15 cellular contexts compared by ENCODE assay signal in genomic region chrX:24282381-24283121, GRCh38. TPM values are rescaled to one million over a fixed set of nuclear protein-coding genes. Genes with fewer than 3 reads are reported as not detected.
DNase-seq lines count a peak whose midpoint lies in the region; ATAC-seq, FAIRE-seq and TF ChIP-seq lines count a peak whose summit lies in the region.
"Had no signal": no experiment of that assay in that cellular context is flagged by ENCODE, and none has a peak within 500 bp of the region (broad histone marks: within the 10 kb centered on the region; RNA-seq: fewer than 3 reads in every experiment).

No MANE protein-coding gene starts in this region.

- no peak for FAIRE-seq in urothelium cell line (lab: Jason Lieb, UNC)

- intact Hi-C loops in body of pancreas (cut with DNase I) = no loop called here

- H3K27ac ChIP-seq in body of pancreas = peak overlapping the region in 1 of 4 donors; percentile 6
- H3K27ac ChIP-seq in brain microvascular endothelial cell = no peak overlapping the region
- H3K27ac ChIP-seq: RWPE1 had no signal

- peaks cover 6% of the 10 kb centered on the region for H3K27me3 Mint-ChIP-seq in memory B cell

- no peak overlapping the region; the same call in 1 of the 2 replicates for H3K4me3 ChIP-seq in AG10803 (ENCODE audit: low read length)
- H3K4me3 ChIP-seq in body of pancreas = no peak overlapping the region
- H3K4me3 ChIP-seq in brain microvascular endothelial cell (ENCODE audit: low read depth, low read length) = no peak overlapping the region

- POLR2A ChIA-PET in HEK293T (lab: Yijun Ruan, JAX) = no interaction called here

- no peak overlapping the region for H3K4me3 Mint-ChIP-seq in memory B cell
- H3K4me3 Mint-ChIP-seq: activated CD4-positive, alpha-beta T cell treated with anti-CD3 and anti-CD28 coated beads for 36 hours; activated naive CD8-positive, alpha-beta T cell; CD4-positive, CD25-positive, alpha-beta regulatory T cell had no signal

- no peak for TF ChIP-seq POLR2A in body of pancreas (IDR thresholded peaks at IDR 0.05)

- no peak overlapping the region for H3K27ac Mint-ChIP-seq in memory B cell
- H3K27ac Mint-ChIP-seq: activated CD4-positive, alpha-beta T cell treated with anti-CD3 and anti-CD28 coated beads for 36 hours; activated naive CD8-positive, alpha-beta T cell; CD4-positive, CD25-positive, alpha-beta regulatory T cell had no signal

- no peaks in the 10 kb centered on the region for H3K36me3 ChIP-seq in body of pancreas (replicated peaks in 1 of 2; ENCODE audit: insufficient read depth in 1 of 2, low read depth in 2 of 2)
- no peaks in the 10 kb centered on the region for H3K36me3 ChIP-seq in brain microvascular endothelial cell (replicated peaks)

- no peaks in the 10 kb centered on the region for H3K36me3 Mint-ChIP-seq in memory B cell
- H3K36me3 Mint-ChIP-seq: activated naive CD8-positive, alpha-beta T cell; CD4-positive, CD25-positive, alpha-beta regulatory T cell had no signal

- no peaks in the 10 kb centered on the region for H3K27me3 ChIP-seq in body of pancreas
- H3K27me3 ChIP-seq in brain microvascular endothelial cell (replicated peaks) = no peaks in the 10 kb centered on the region

- no peaks in the 10 kb centered on the region for H3K9me3 Mint-ChIP-seq in memory B cell
- H3K9me3 Mint-ChIP-seq: CD4-positive, CD25-positive, alpha-beta regulatory T cell had no signal

- CTCF ChIA-PET in HEK293T (lab: Yijun Ruan, JAX) = interaction anchor here (1.1 to 1.4 kb wide), 2 partner anchors 10 to 22 kb away, joined by 3 to 6 read pairs; no protein-coding TSS in a partner anchor

- H3K4me1 ChIP-seq in body of pancreas = no peaks in the 10 kb centered on the region

- H3K4me1 Mint-ChIP-seq in memory B cell = peaks cover 2% of the 10 kb centered on the region
- H3K4me1 Mint-ChIP-seq: activated CD4-positive, alpha-beta T cell treated with anti-CD3 and anti-CD28 coated beads for 36 hours; CD4-positive, CD25-positive, alpha-beta regulatory T cell had no signal

- H3K9me3 ChIP-seq in body of pancreas = no peaks in the 10 kb centered on the region

- in situ Hi-C loops in brain microvascular endothelial cell (cut with HindIII; ENCODE audit: low pct_ligation_motif_present, low sequenced_read_pairs) = no loop called here

- WGBS in body of pancreas, 2 donors = 12 to 18% methylated on average over 12 of the region's 12 CpGs

- TF ChIP-seq CTCF in AG10803 (conservative IDR thresholded peaks at IDR 0.05; ENCODE audit: low read length) = no peak
- no peak for TF ChIP-seq CTCF in body of pancreas (IDR thresholded peaks at IDR 0.05)
- no peak for TF ChIP-seq CTCF in brain microvascular endothelial cell (IDR thresholded peaks at IDR 0.05; ENCODE audit: low read depth, low read length, missing control alignments)

- peak; percentile 53 for DNase-seq in AG10803 (ENCODE audit: low read depth)
- DNase-seq in HEK293T (ENCODE audit: extremely low spot score) = peak; percentile 22
- DNase-seq in body of pancreas = peak; percentile 17 to 47 (median 28)
- no peak for DNase-seq in memory B cell (ENCODE audit: low spot score in 2 of 2)
- no peak for DNase-seq in brain microvascular endothelial cell
- no peak for DNase-seq in urothelium cell line (ENCODE audit: low spot score)
- DNase-seq in islet precursor cell = no peak
- DNase-seq in activated CD4-positive, alpha-beta T cell treated with anti-CD3 and anti-CD28 coated beads for 4 hours = no peak
- DNase-seq: activated CD4-positive, alpha-beta T cell treated with anti-CD3 and anti-CD28 coated beads for 36 hours; CD4-positive, CD25-positive, alpha-beta regulatory T cell; mesendoderm; stimulated activated CD4-positive, alpha-beta T cell treated with anti-CD3 and anti-CD28 coated beads, Interleukin-12 subunit alpha, Interleukin-12 subunit beta, amount 100 ng/mL, for 4 hours; stimulated activated naive CD8-positive, alpha-beta T cell treated with anti-CD3 and anti-CD28 coated beads, Interleukin-15, Interleukin-2, amounts not matched to agents 100 U/mL and 50 U/mL, for 24 hours had no signal

- ATAC-seq in body of pancreas (peak; percentile 45), memory B cell (ENCODE audit: low read depth) (peak; percentile 34)
- ATAC-seq: activated CD4-positive, alpha-beta T cell treated with anti-CD3 and anti-CD28 coated beads for 36 hours; stimulated activated naive CD8-positive, alpha-beta T cell treated with anti-CD3 and anti-CD28 coated beads, Interleukin-15, Interleukin-2, amounts not matched to agents 100 U/mL and 50 U/mL, for 24 hours had no signal

TF ChIP-seq in HEK293T, 16 proteins besides CTCF, POLR2A, EP300 and RAD21:
- TF ChIP-seq ARNT (IDR thresholded peaks at IDR 0.05) (no peak), ELF4 (IDR thresholded peaks at IDR 0.05) (no peak), CTBP1 (IDR thresholded peaks at IDR 0.05; ENCODE audit: borderline replicate concordance) (no peak), FOXK2 (IDR thresholded peaks at IDR 0.05) (no peak), TARDBP (IDR thresholded peaks at IDR 0.05) (no peak), HDGF (IDR thresholded peaks at IDR 0.05; ENCODE audit: borderline replicate concordance) (no peak), SP1 (IDR thresholded peaks at IDR 0.05) (no peak), L3MBTL2 (conservative IDR thresholded peaks at IDR 0.05) (no peak), ZNF384 (IDR thresholded peaks at IDR 0.05) (no peak), NFRKB (IDR thresholded peaks at IDR 0.05) (no peak), FOXM1 (IDR thresholded peaks at IDR 0.05; ENCODE audit: borderline replicate concordance) (no peak), BHLHE40 (IDR thresholded peaks at IDR 0.05; ENCODE audit: borderline replicate concordance) (no peak)
- TF ChIP-seq, protein P1, sequence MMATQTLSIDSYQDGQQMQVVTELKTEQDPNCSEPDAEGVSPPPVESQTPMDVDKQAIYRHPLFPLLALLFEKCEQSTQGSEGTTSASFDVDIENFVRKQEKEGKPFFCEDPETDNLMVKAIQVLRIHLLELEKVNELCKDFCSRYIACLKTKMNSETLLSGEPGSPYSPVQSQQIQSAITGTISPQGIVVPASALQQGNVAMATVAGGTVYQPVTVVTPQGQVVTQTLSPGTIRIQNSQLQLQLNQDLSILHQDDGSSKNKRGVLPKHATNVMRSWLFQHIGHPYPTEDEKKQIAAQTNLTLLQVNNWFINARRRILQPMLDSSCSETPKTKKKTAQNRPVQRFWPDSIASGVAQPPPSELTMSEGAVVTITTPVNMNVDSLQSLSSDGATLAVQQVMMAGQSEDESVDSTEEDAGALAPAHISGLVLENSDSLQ (IDR thresholded peaks at IDR 0.05) = no peak

RNA-seq across cellular contexts. Expression of gene SUPT20HL2, which starts 31.3 kb away (rescaled TPM):
- not detected for total RNA-seq in body of pancreas
- total RNA-seq: activated CD4-positive, alpha-beta T cell treated with anti-CD3 and anti-CD28 coated beads for 36 hours; CD4-positive, CD25-positive, alpha-beta regulatory T cell had no signal

Comparison
In these comparisons a context has a peak if more than half of its experiments do, and no peak if none do; other contexts are left out.
1. DNase-seq: peak in AG10803 (single experiment), HEK293T (single experiment) and body of pancreas (4 of 4); none in memory B cell (0 of 2), brain microvascular endothelial cell (single experiment), urothelium cell line (single experiment), islet precursor cell (single experiment) and activated CD4-positive, alpha-beta T cell treated with anti-CD3 and anti-CD28 coated beads for 4 hours (0 of 2).